Comparison of ENCODE assay signal across 29 cellular contexts in the genomic region with DNA sequence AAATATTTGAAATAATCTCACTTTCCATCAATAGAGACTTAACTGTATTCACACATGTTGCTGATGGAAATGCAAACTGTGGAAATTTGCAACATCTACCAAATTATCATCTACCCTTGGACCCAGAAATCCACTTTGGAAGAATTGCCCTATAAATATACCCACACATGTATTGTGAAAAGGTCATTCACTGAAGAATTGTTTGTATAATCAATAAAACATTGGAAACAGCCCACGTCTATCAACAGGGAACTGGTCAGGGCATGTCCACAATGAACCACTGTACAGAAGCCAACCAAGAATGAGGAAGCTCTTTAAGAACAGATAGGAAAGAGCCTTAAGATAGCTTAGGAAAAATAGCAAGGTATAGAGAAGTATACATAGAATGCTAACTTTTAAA.
"Had no signal": no experiment of that assay in that cellular context is flagged by ENCODE, and none has a peak within 500 bp of the region (broad histone marks: within the 10 kb centered on the region; RNA-seq: fewer than 3 reads in every experiment).

No MANE protein-coding gene starts in this region.

- DNase-seq: activated CD4-positive, alpha-beta memory T cell treated with anti-CD3 and anti-CD28 coated beads for 36 hours; activated CD4-positive, alpha-beta T cell treated with anti-CD3 and anti-CD28 coated beads, Interleukin-2, amount 10 ng/mL, durations not matched to agents 24 days and 14 days; activated CD8-positive, alpha-beta memory T cell treated with anti-CD3 and anti-CD28 coated beads, Interleukin-2, amount 50 U/mL, for 4 hours; activated gamma-delta T cell treated with Interleukin-2 at 50 U/mL for 16 hours; activated naive CD4-positive, alpha-beta T cell treated with anti-CD3 and anti-CD28 coated beads, Interleukin-2, amount 50 U/mL, for 16 hours; activated T-cell treated with anti-CD3 and anti-CD28 coated beads, Interleukin-2, amount 50 U/mL, for 1 hour; amniotic stem cell; central memory CD4-positive, alpha-beta T cell; dermis blood vessel endothelial cell; effector CD4-positive, alpha-beta T cell; islet precursor cell; left ventricle myocardium superior; naive thymus-derived CD4-positive, alpha-beta T cell; ovary; stimulated activated CD4-positive, alpha-beta T cell treated with anti-CD3 and anti-CD28 coated beads, Interleukin-12 subunit alpha, Interleukin-12 subunit beta, amount 100 ng/mL, for 4 hours; stimulated activated CD4-positive, alpha-beta T cell treated with anti-CD3 and anti-CD28 coated beads, Interleukin-4, amount 100 ng/mL, for 1 hour; stimulated activated naive CD8-positive, alpha-beta T cell treated with anti-CD3 and anti-CD28 coated beads, Interleukin-15, Interleukin-2, amounts not matched to agents 100 U/mL and 50 U/mL, for 24 hours; T-helper 1 cell; testis; transverse colon; WERI-Rb-1 had no signal

- H3K4me3 Mint-ChIP-seq: activated CD4-positive, alpha-beta memory T cell treated with anti-CD3 and anti-CD28 coated beads for 36 hours; activated CD4-positive, alpha-beta T cell treated with anti-CD3 and anti-CD28 coated beads, Interleukin-2, amount 10 ng/mL, durations not matched to agents 24 days and 14 days; mesothelial cell of epicardium; naive thymus-derived CD4-positive, alpha-beta T cell; T-helper 2 cell treated with Interferon-gamma antibody and Interleukin-4, amounts not matched to agents 5 μg/mL and 100 μg/mL, for 36 hours had no signal

- H3K27ac Mint-ChIP-seq: activated CD4-positive, alpha-beta memory T cell treated with anti-CD3 and anti-CD28 coated beads for 36 hours; activated CD4-positive, alpha-beta T cell treated with anti-CD3 and anti-CD28 coated beads, Interleukin-2, amount 10 ng/mL, durations not matched to agents 24 days and 14 days; mesothelial cell of epicardium; naive thymus-derived CD4-positive, alpha-beta T cell; progenitor cell of endocrine pancreas; T-helper 2 cell treated with Interferon-gamma antibody and Interleukin-4, amounts not matched to agents 5 μg/mL and 100 μg/mL, for 36 hours had no signal

- H3K4me1 Mint-ChIP-seq: activated CD4-positive, alpha-beta T cell treated with anti-CD3 and anti-CD28 coated beads, Interleukin-2, amount 10 ng/mL, durations not matched to agents 24 days and 14 days had no signal

- H3K36me3 Mint-ChIP-seq: activated CD4-positive, alpha-beta memory T cell treated with anti-CD3 and anti-CD28 coated beads for 36 hours; naive thymus-derived CD4-positive, alpha-beta T cell had no signal

- H3K27me3 Mint-ChIP-seq: activated CD4-positive, alpha-beta memory T cell treated with anti-CD3 and anti-CD28 coated beads for 36 hours; progenitor cell of endocrine pancreas had no signal

- H3K9me3 Mint-ChIP-seq: activated CD4-positive, alpha-beta memory T cell treated with anti-CD3 and anti-CD28 coated beads for 36 hours; activated CD4-positive, alpha-beta T cell treated with anti-CD3 and anti-CD28 coated beads, Interleukin-2, amount 10 ng/mL, durations not matched to agents 24 days and 14 days; T-helper 2 cell treated with Interferon-gamma antibody and Interleukin-4, amounts not matched to agents 5 μg/mL and 100 μg/mL, for 36 hours had no signal

- H3K4me3 ChIP-seq: gastroesophageal sphincter, hepatocyte, ovary, skin epidermis, testis, transverse colon had no signal

- ATAC-seq: activated CD4-positive, CD25-positive, alpha-beta regulatory T cell treated with anti-CD3 and anti-CD28 coated beads, Interleukin-2, amount 50 U/mL, for 24 hours; gastroesophageal sphincter; left ventricle myocardium superior; naive thymus-derived CD4-positive, alpha-beta T cell; sciatic nerve; stimulated activated naive CD8-positive, alpha-beta T cell treated with anti-CD3 and anti-CD28 coated beads, Interleukin-15, Interleukin-2, amounts not matched to agents 100 U/mL and 50 U/mL, for 24 hours had no signal
